17 cellular contexts compared by ENCODE assay signal in the genomic region with DNA sequence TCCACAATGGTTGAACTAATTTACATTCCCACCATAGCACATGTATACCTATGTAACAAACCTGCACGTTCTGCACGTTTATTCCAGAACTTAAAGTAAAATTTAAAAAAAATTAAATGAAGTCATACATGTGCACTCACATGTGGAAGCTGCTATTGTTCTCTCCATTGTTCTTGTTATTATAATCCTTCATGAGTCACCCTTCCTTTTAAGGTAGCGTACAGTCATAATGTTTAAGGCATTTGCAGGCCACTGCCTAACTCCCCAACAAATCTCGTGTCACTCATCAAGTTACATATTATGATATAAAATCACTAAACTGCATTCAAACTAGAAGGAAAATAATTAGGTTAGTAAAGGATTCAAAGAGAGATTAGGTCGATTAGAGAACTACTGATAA.
DNase-seq lines count a peak whose midpoint lies in the region; ATAC-seq and TF ChIP-seq lines count a peak whose summit lies in the region.
"Had no signal": no experiment of that assay in that cellular context is flagged by ENCODE, and none has a peak within 500 bp of the region (broad histone marks: within the 10 kb centered on the region; RNA-seq: fewer than 3 reads in every experiment).

No MANE protein-coding gene starts in this region.

- DNase-seq in CD1c-positive myeloid dendritic cell (ENCODE audit: extremely low spot score) (peak; percentile 13), GM23248 (peak; percentile 49), RWPE1 (ENCODE audit: low spot score) (peak; percentile 5), fibroblast of mammary gland (ENCODE audit: low read depth) (peak; percentile 42), cerebellar cortex (ENCODE audit: low spot score) (no peak), ACHN (no peak), lower leg skin (ENCODE audit: low spot score in 2 of 2) (no peak)
- DNase-seq: activated CD4-positive, alpha-beta T cell treated with anti-CD3 and anti-CD28 coated beads for 1 hour; activated CD8-positive, alpha-beta memory T cell treated with anti-CD3 and anti-CD28 coated beads, Interleukin-2, amount 50 U/mL, for 48 hours; activated naive CD4-positive, alpha-beta T cell treated with anti-CD3 and anti-CD28 coated beads, Interleukin-2, amount 10 ng/mL, durations not matched to agents 7 days and 5 days; effector CD4-positive, alpha-beta T cell; natural killer cell; NCI-H1105; psoas muscle; substantia nigra had no signal

- no peaks in the 10 kb centered on the region for H3K9me2 ChIP-seq in GM23248 (ENCODE audit: insufficient read depth)

- 92% methylated on average over 5 of the region's 5 CpGs for WGBS in GM23248 (ENCODE audit: low coverage in 1 of 2, low lambda C conversion rate in 2 of 2, missing lambda C conversion rate in 2 of 2), 2 experiments
- 81 to 87% methylated on average over 5 of the region's 5 CpGs for WGBS in lower leg skin, 2 donors

- no peak overlapping the region for H3K9ac ChIP-seq in GM23248

- H3F3A ChIP-seq in GM23248 (ENCODE audit: insufficient read depth), result no peaks in the 10 kb centered on the region

- H3K79me2 ChIP-seq in GM23248 (ENCODE audit: insufficient read depth), result no peaks in the 10 kb centered on the region

- H3K27me3 ChIP-seq in GM23248 (replicated peaks; ENCODE audit: insufficient read depth), result no peaks in the 10 kb centered on the region

- peaks cover 82% of the 10 kb centered on the region for H3K36me3 ChIP-seq in GM23248 (ENCODE audit: low read depth)

- no peak for ATAC-seq in GM19463 (IDR thresholded peaks at IDR 0.05; ENCODE audit: unreplicated experiment)
- ATAC-seq: natural killer cell, psoas muscle, Right ventricle myocardium inferior had no signal

- intact Hi-C loops in lower leg skin (cut with DNase I; ENCODE audit: low total_unique reads), result no loop called here

- H2AFZ ChIP-seq in GM23248, result no peak overlapping the region

- TF ChIP-seq POLR2A in lower leg skin (IDR thresholded peaks at IDR 0.05), result no peak

- POLR2A ChIA-PET in RWPE1 (lab: Yijun Ruan, JAX; ENCODE audit: low non-redundant PET), result no interaction called here

- H4K20me1 ChIP-seq in GM23248 (ENCODE audit: insufficient read depth), result no peaks in the 10 kb centered on the region

- in situ Hi-C loops in GM23248 (cut with MboI) (no loop called here), ACHN (cut with HindIII; ENCODE audit: low pct_ligation_motif_present, low pct_unique_long_range_greater_than_20kb, low sequenced_read_pairs) (no loop called here)

- H3K27ac ChIP-seq in GM23248, result no peak overlapping the region
- no peak overlapping the region for H3K27ac ChIP-seq in RWPE1
- H3K27ac ChIP-seq: psoas muscle had no signal

- TF ChIP-seq CTCF in RWPE1 (conservative IDR thresholded peaks at IDR 0.05; ENCODE audit: low read depth) (no peak), fibroblast of mammary gland (conservative IDR thresholded peaks at IDR 0.05; ENCODE audit: control insufficient read depth, insufficient read depth, low read depth, low read length) (no peak), lower leg skin (IDR thresholded peaks at IDR 0.05) (no peak)

- CTCF ChIA-PET in RWPE1 (lab: Yijun Ruan, JAX), result no interaction called here

- H3K4me1 ChIP-seq in GM23248 (ENCODE audit: insufficient read depth), result no peaks in the 10 kb centered on the region

- H3K4me3 ChIP-seq in GM23248, result no peak overlapping the region
- H3K4me3 ChIP-seq in fibroblast of mammary gland (ENCODE audit: control insufficient read depth, low read depth, low read length), result no peak overlapping the region
- no peak overlapping the region for H3K4me3 ChIP-seq in lower leg skin (ENCODE audit: low read depth, poor library complexity, severe bottlenecking)
- H3K4me3 ChIP-seq: psoas muscle had no signal

- H3K9me3 ChIP-seq in GM23248 (ENCODE audit: low read depth), result no peaks in the 10 kb centered on the region
- H3K9me3 ChIP-seq: psoas muscle had no signal

- H3K4me2 ChIP-seq in GM23248 (ENCODE audit: unreplicated experiment), result no peak overlapping the region

Comparison
In these comparisons a context has a peak if more than half of its experiments do, and no peak if none do; other contexts are left out.
1. DNase-seq: peak in CD1c-positive myeloid dendritic cell (single experiment), GM23248 (single experiment), RWPE1 (single experiment) and fibroblast of mammary gland (single experiment); none in cerebellar cortex (single experiment), ACHN (single experiment) and lower leg skin (0 of 2).